ENCODE assay signal across 2 cellular contexts in the genomic region with DNA sequence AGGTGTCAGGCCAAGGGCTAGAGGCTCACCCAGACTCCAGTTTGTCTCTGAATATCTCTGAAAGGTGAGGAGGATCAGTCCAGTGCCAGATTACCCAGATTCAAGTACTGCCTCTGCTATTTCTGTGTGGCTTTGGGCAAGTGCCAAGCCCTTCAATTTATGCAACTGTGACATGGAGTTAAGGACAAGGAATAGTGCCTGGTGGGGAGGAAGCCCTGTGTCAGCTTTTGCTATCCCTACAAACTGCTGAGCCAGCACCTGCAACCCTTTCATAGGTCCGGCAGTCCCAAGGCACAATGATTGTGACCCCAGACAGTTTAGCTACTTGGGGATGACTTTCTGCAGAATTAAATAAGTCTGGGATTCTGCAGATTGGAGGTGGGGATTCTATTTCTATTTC.
TF ChIP-seq lines count a peak whose summit lies in the region.

No MANE protein-coding gene starts in this region.

TF ChIP-seq in K562, 482 proteins besides CTCF, POLR2A, EP300 and RAD21:
- TF ChIP-seq, protein P1, sequence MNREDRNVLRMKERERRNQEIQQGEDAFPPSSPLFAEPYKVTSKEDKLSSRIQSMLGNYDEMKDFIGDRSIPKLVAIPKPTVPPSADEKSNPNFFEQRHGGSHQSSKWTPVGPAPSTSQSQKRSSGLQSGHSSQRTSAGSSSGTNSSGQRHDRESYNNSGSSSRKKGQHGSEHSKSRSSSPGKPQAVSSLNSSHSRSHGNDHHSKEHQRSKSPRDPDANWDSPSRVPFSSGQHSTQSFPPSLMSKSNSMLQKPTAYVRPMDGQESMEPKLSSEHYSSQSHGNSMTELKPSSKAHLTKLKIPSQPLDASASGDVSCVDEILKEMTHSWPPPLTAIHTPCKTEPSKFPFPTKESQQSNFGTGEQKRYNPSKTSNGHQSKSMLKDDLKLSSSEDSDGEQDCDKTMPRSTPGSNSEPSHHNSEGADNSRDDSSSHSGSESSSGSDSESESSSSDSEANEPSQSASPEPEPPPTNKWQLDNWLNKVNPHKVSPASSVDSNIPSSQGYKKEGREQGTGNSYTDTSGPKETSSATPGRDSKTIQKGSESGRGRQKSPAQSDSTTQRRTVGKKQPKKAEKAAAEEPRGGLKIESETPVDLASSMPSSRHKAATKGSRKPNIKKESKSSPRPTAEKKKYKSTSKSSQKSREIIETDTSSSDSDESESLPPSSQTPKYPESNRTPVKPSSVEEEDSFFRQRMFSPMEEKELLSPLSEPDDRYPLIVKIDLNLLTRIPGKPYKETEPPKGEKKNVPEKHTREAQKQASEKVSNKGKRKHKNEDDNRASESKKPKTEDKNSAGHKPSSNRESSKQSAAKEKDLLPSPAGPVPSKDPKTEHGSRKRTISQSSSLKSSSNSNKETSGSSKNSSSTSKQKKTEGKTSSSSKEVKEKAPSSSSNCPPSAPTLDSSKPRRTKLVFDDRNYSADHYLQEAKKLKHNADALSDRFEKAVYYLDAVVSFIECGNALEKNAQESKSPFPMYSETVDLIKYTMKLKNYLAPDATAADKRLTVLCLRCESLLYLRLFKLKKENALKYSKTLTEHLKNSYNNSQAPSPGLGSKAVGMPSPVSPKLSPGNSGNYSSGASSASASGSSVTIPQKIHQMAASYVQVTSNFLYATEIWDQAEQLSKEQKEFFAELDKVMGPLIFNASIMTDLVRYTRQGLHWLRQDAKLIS (CRISPR knock-in tag; IDR thresholded peaks at IDR 0.05): no peak
- peak; percentile 28; the same call in 1 of the 2 replicates for TF ChIP-seq C11orf30 (IDR thresholded peaks at IDR 0.05; ENCODE audit: low read depth)

TF ChIP-seq in HepG2, 621 proteins besides CTCF, POLR2A, EP300 and RAD21:
- peak; percentile 73 to 83 for TF ChIP-seq MAFK (conservative IDR thresholded peaks at IDR 0.05 in 1 of 2, IDR thresholded peaks at IDR 0.05 in 1 of 2; ENCODE audit: low read length in 2 of 2)
- TF ChIP-seq MAFF (IDR thresholded peaks at IDR 0.05; ENCODE audit: low read depth, low read length): peak; percentile 76
- no peak for TF ChIP-seq CBFB (CRISPR knock-in tag; IDR thresholded peaks at IDR 0.05)
